In genomic region chr16:22948603-22949368, GRCh38 we compare ENCODE assay signal across 8 cellular contexts.
DNase-seq lines count a peak whose midpoint lies in the region; ATAC-seq and TF ChIP-seq lines count a peak whose summit lies in the region.

No MANE protein-coding gene starts in this region.

- no peak overlapping the region for H3K4me3 Mint-ChIP-seq in activated CD4-positive, alpha-beta T cell treated with anti-CD3 and anti-CD28 coated beads, Interleukin-2, amount 10 ng/mL, durations not matched to agents 24 days and 14 days
- peak overlapping the region in 1 of 2 donors; percentile 10 for H3K4me3 Mint-ChIP-seq in stimulated activated naive CD8-positive, alpha-beta T cell treated with anti-CD3 and anti-CD28 coated beads, Interleukin-15, amount 100 ng/mL, for 72 hours

- TF ChIP-seq CTCF in epithelial cell of esophagus (IDR thresholded peaks at IDR 0.05; ENCODE audit: insufficient read depth, low read depth, low read length, missing control alignments) = peak; percentile 75
- TF ChIP-seq CTCF in mucosa of descending colon (IDR thresholded peaks at IDR 0.05) = peak; percentile 35

- no peaks in the 10 kb centered on the region for H3K36me3 ChIP-seq in mucosa of descending colon (ENCODE audit: low read depth)

- H3K4me1 ChIP-seq in mucosa of descending colon (ENCODE audit: low read depth) = no peaks in the 10 kb centered on the region

- no peaks in the 10 kb centered on the region for H3K9me3 Mint-ChIP-seq in activated CD4-positive, alpha-beta T cell treated with anti-CD3 and anti-CD28 coated beads, Interleukin-2, amount 10 ng/mL, durations not matched to agents 24 days and 14 days
- H3K9me3 Mint-ChIP-seq in stimulated activated naive CD8-positive, alpha-beta T cell treated with anti-CD3 and anti-CD28 coated beads, Interleukin-15, amount 100 ng/mL, for 72 hours = no peaks in the 10 kb centered on the region

- H3K27me3 Mint-ChIP-seq in activated CD4-positive, alpha-beta T cell treated with anti-CD3 and anti-CD28 coated beads, Interleukin-2, amount 10 ng/mL, durations not matched to agents 24 days and 14 days = peaks cover 34% of the 10 kb centered on the region
- peaks cover 54% of the 10 kb centered on the region for H3K27me3 Mint-ChIP-seq in stimulated activated naive CD8-positive, alpha-beta T cell treated with anti-CD3 and anti-CD28 coated beads, Interleukin-15, amount 100 ng/mL, for 72 hours

- peaks cover 5% of the 10 kb centered on the region for H3K4me1 Mint-ChIP-seq in activated CD4-positive, alpha-beta T cell treated with anti-CD3 and anti-CD28 coated beads, Interleukin-2, amount 10 ng/mL, durations not matched to agents 24 days and 14 days
- H3K4me1 Mint-ChIP-seq in stimulated activated naive CD8-positive, alpha-beta T cell treated with anti-CD3 and anti-CD28 coated beads, Interleukin-15, amount 100 ng/mL, for 72 hours = peaks cover 10% of the 10 kb centered on the region

- DNase-seq in Right ventricle myocardium inferior (ENCODE audit: missing footprints) (peak; percentile 72), cardiac septum (ENCODE audit: low spot score) (no peak), NCI-H1694 treated with DMSO at 0.1 percent for 48 hours (lab: John Stamatoyannopoulos, UW) (peak; percentile 24), epithelial cell of esophagus (ENCODE audit: low read depth) (peak; percentile 80), mucosa of descending colon (peak in 2 of 3 donors; percentile 66 to 85), NCI-H1048 (lab: John Stamatoyannopoulos, UW) (no peak)
- peak; percentile 85 for DNase-seq in activated CD4-positive, alpha-beta T cell treated with anti-CD3 and anti-CD28 coated beads, Interleukin-2, amount 10 ng/mL, durations not matched to agents 24 days and 14 days
- DNase-seq in stimulated activated naive CD8-positive, alpha-beta T cell treated with anti-CD3 and anti-CD28 coated beads, Interleukin-15, amount 100 ng/mL, for 72 hours = peak; percentile 38 to 64

- no peak overlapping the region for H3K4me3 ChIP-seq in epithelial cell of esophagus (ENCODE audit: low read length)
- H3K4me3 ChIP-seq in mucosa of descending colon = no peak overlapping the region

- intact Hi-C loops in Right ventricle myocardium inferior (cut with DNase I) (loop anchor here (2.0 kb wide), 1 partner anchor 48 kb away; no protein-coding TSS in a partner anchor), cardiac septum (cut with DNase I) (no loop called here), mucosa of descending colon (cut with DNase I, micrococcal nuclease) (no loop called here)
- intact Hi-C loops in activated CD4-positive, alpha-beta T cell treated with anti-CD3 and anti-CD28 coated beads, Interleukin-2, amount 10 ng/mL, durations not matched to agents 24 days and 14 days (cut with micrococcal nuclease) = no loop called here

- ATAC-seq in Right ventricle myocardium inferior = peak; percentile 72
- ATAC-seq in mucosa of descending colon = peak; percentile 93
- peak; percentile 84 for ATAC-seq in stimulated activated naive CD8-positive, alpha-beta T cell treated with anti-CD3 and anti-CD28 coated beads, Interleukin-15, amount 100 ng/mL, for 72 hours

- H3K9me3 ChIP-seq in mucosa of descending colon = no peaks in the 10 kb centered on the region

- H3K36me3 Mint-ChIP-seq in activated CD4-positive, alpha-beta T cell treated with anti-CD3 and anti-CD28 coated beads, Interleukin-2, amount 10 ng/mL, durations not matched to agents 24 days and 14 days (ENCODE audit: low read depth) = no peaks in the 10 kb centered on the region

- no peak overlapping the region for H3K27ac Mint-ChIP-seq in activated CD4-positive, alpha-beta T cell treated with anti-CD3 and anti-CD28 coated beads, Interleukin-2, amount 10 ng/mL, durations not matched to agents 24 days and 14 days
- no peak overlapping the region for H3K27ac Mint-ChIP-seq in stimulated activated naive CD8-positive, alpha-beta T cell treated with anti-CD3 and anti-CD28 coated beads, Interleukin-15, amount 100 ng/mL, for 72 hours

Comparison
In these comparisons a context has a peak if more than half of its experiments do, and no peak if none do; other contexts are left out.
1. DNase-seq: peak in Right ventricle myocardium inferior (single experiment), NCI-H1694 treated with DMSO at 0.1 percent for 48 hours (single experiment), activated CD4-positive, alpha-beta T cell treated with anti-CD3 and anti-CD28 coated beads, Interleukin-2, amount 10 ng/mL, durations not matched to agents 24 days and 14 days (single experiment), epithelial cell of esophagus (single experiment), mucosa of descending colon (2 of 3) and stimulated activated naive CD8-positive, alpha-beta T cell treated with anti-CD3 and anti-CD28 coated beads, Interleukin-15, amount 100 ng/mL, for 72 hours (2 of 2); none in cardiac septum (single experiment) and NCI-H1048 (single experiment).
2. Peak in every context shown above with its lines, with median percentiles within 50 percentile points of each other: ATAC-seq.